ENCODE assay signal across 8 cellular contexts in the genomic region with DNA sequence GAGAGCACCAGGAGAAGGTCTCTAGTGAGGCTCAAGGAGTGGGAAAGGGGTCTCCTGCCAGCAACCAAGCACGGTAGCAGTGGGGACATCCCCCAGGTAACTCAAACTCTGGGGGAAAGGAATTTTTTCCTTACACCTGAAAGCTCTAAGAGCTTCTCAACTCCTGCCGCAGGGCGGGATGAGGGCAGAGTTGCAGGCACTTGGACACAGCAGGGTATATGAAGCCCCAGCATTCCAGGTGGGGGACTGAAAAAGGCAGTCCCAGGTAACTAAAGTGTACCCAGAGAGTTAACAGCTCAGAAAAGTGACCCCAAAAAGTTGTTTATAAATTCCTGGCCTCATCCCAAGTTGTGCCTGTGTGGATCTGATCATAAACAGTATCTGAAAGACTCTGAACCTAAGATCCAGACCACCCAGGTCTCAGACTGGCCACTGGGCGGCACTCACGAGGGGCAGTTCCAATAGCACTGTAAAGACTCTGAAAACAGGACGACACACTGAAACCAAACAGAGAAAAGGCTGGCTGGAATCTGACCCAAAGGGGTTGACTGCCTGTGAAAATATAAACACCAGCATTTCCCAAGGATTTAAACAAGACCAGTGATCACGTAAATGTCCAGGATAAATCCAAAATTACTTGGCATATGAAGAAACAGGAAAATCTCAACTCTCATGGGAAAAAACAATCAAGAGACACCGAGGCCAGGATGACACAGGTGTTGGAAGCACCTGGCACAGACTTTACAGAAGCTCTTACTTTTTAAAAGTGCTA. TPM values are rescaled to one million over a fixed set of nuclear protein-coding genes. Genes with fewer than 3 reads are reported as not detected.
DNase-seq lines count a peak whose midpoint lies in the region; ATAC-seq, FAIRE-seq and TF ChIP-seq lines count a peak whose summit lies in the region.

No MANE protein-coding gene starts in this region.

- no peak for FAIRE-seq in GM12891 (lab: Jason Lieb, UNC)

- ATAC-seq in HG03159 (IDR thresholded peaks at IDR 0.05; ENCODE audit: unreplicated experiment) (no peak), HG02763 (IDR thresholded peaks at IDR 0.05; ENCODE audit: unreplicated experiment) (no peak)

- TF ChIP-seq POLR2A in erythroblast (IDR thresholded peaks at IDR 0.05; ENCODE audit: low read length) (no peak), GM12891 (IDR thresholded peaks at IDR 0.05; ENCODE audit: low read depth, low read length) (no peak)

- in situ Hi-C loops in Caki2 (cut with HindIII; ENCODE audit: low pct_unique_long_range_greater_than_20kb, low sequenced_read_pairs), result no loop called here

- DNase-seq in Caki2 (ENCODE audit: low read depth) (peak; percentile 59), HT-29 (ENCODE audit: low spot score) (peak; percentile 59), SHP77 treated with DMSO at 0.1 percent for 48 hours (lab: John Stamatoyannopoulos, UW) (peak; percentile 57), erythroblast (lab: John Stamatoyannopoulos, UW) (peak; percentile 24 to 52), myocyte (ENCODE audit: low read depth) (peak; percentile 76), GM12891 (ENCODE audit: insufficient read length, low spot score) (no peak)

TF ChIP-seq in GM12891, 5 proteins besides CTCF, POLR2A, EP300 and RAD21:
- TF ChIP-seq PAX5 (IDR thresholded peaks at IDR 0.05; ENCODE audit: insufficient read depth, low read length, severe bottlenecking) (no peak), TAF1 (IDR thresholded peaks at IDR 0.05; ENCODE audit: low read depth, low read length) (no peak), SPI1 (IDR thresholded peaks at IDR 0.05; ENCODE audit: low read depth, low read length) (no peak), POU2F2 (IDR thresholded peaks at IDR 0.05; ENCODE audit: low read depth, low read length) (no peak), POLR2AphosphoS5 (IDR thresholded peaks at IDR 0.05; ENCODE audit: low read depth, low read length) (no peak)

RNA-seq across cellular contexts. Expression of a gene that starts 47.5 kb away (rescaled TPM):
- total RNA-seq in Caki2 (2014; rRNA removed; shearing (Covaris generic); ENCODE audit: low replicate concordance), result 1.7 and 12.9 TPM in 2 replicates
- total RNA-seq in HT-29 (2014; rRNA removed; shearing (Covaris generic)), result 0.13 and 0.56 TPM in 2 replicates
- 2.3 and 3.2 TPM in 2 replicates for total RNA-seq in myocyte
- 6.7 TPM for polyA plus RNA-seq in myocyte (2012)
- 0.59 TPM for polyA plus RNA-seq in GM12891 (2012; ENCODE audit: low read depth, missing spikeins)

RNA-seq across cellular contexts. Expression of a gene that starts 47.6 kb away (rescaled TPM):
- 23.5 and 28.8 TPM in 2 replicates for total RNA-seq in Caki2 (2014; rRNA removed; shearing (Covaris generic); ENCODE audit: low replicate concordance)
- total RNA-seq in HT-29 (2014; rRNA removed; shearing (Covaris generic)), result 19.4 and 20.0 TPM in 2 replicates
- 33.4 and 34.9 TPM in 2 replicates for total RNA-seq in myocyte
- 11.1 TPM for polyA plus RNA-seq in myocyte (2012)
- polyA plus RNA-seq in GM12891 (2012; ENCODE audit: low read depth, missing spikeins), result 13.8 TPM
